8 cellular contexts compared by ENCODE assay signal in the genomic region with DNA sequence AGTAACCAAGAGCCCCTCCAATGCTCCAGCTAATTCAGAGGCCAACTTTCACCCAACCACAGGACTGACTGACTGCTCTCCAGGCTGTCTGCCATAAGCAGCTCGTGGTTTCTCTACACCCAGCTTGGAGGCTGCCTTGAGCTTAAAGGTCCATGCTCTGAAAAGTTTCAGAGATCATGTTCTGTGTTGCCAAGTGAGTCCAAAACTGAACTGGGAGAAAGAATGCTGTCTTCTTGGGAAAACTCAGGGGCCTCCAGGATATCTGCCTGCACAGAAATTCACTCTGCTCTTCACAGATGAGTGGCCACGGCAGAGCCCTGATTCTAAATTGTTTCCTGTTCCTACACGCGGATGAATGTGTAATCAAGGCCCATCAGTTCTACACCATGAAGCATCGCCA. TPM values are rescaled to one million over a fixed set of nuclear protein-coding genes. Genes with fewer than 3 reads are reported as not detected.
DNase-seq lines count a peak whose midpoint lies in the region; ATAC-seq lines count a peak whose summit lies in the region.

No MANE protein-coding gene starts in this region.

- no peaks in the 10 kb centered on the region for H3K27me3 Mint-ChIP-seq in central memory CD8-positive, alpha-beta T cell
- no peaks in the 10 kb centered on the region for H3K27me3 Mint-ChIP-seq in naive thymus-derived CD8-positive, alpha-beta T cell

- no peaks in the 10 kb centered on the region for H3K27me3 ChIP-seq in BLaER1 treated with 17β-estradiol and CSF1 and Interleukin-3, amounts not matched to agents 10 nM and 100 nM

- no peaks in the 10 kb centered on the region for H3K9me3 Mint-ChIP-seq in central memory CD8-positive, alpha-beta T cell
- no peaks in the 10 kb centered on the region for H3K9me3 Mint-ChIP-seq in naive thymus-derived CD8-positive, alpha-beta T cell

- peak overlapping the region; percentile 75 for H3K4me3 Mint-ChIP-seq in central memory CD8-positive, alpha-beta T cell
- H3K4me3 Mint-ChIP-seq in naive thymus-derived CD8-positive, alpha-beta T cell = peak overlapping the region; percentile 49 to 91 (median 88)

- H3K9me3 ChIP-seq in BLaER1 treated with 17β-estradiol and CSF1 and Interleukin-3, amounts not matched to agents 10 nM and 100 nM (replicated peaks in 1 of 11) = peaks cover 0 to 6% (median 0%) of the 10 kb centered on the region in 11 experiments; a peak in 1 of 22 replicates
- H3K9me3 ChIP-seq in KOPT-K1 (ENCODE audit: insufficient read depth, low read length, poor library complexity, severe bottlenecking) = no peaks in the 10 kb centered on the region

- peaks cover 82 to 100% (median 92%) of the 10 kb centered on the region in 10 experiments for H3K4me1 ChIP-seq in BLaER1 treated with 17β-estradiol and CSF1 and Interleukin-3, amounts not matched to agents 10 nM and 100 nM

- peak overlapping the region; percentile 8 to 93 (median 85) for H3K27ac ChIP-seq in BLaER1 treated with 17β-estradiol and CSF1 and Interleukin-3, amounts not matched to agents 10 nM and 100 nM
- peak overlapping the region; percentile 87 for H3K27ac ChIP-seq in KOPT-K1 (ENCODE audit: low read depth, low read length, poor library complexity, severe bottlenecking)

- H3K4me3 ChIP-seq in BLaER1 treated with 17β-estradiol and CSF1 and Interleukin-3, amounts not matched to agents 10 nM and 100 nM = peak overlapping the region in 7 of 10 experiments; percentile 0 to 14 (median 7); a peak in 6 of 20 replicates

- H4K20me1 ChIP-seq in BLaER1 treated with 17β-estradiol and CSF1 and Interleukin-3, amounts not matched to agents 10 nM and 100 nM = peaks cover 0 to 23% (median 0%) of the 10 kb centered on the region in 11 experiments; a peak in 6 of 22 replicates

- no peak for ATAC-seq in central memory CD8-positive, alpha-beta T cell (replicated peaks; ENCODE audit: extremely low read depth, poor library complexity, severe bottlenecking)
- ATAC-seq in naive thymus-derived CD8-positive, alpha-beta T cell = peak in 1 of 2 donors; percentile 20
- ATAC-seq in GM19328 (IDR thresholded peaks at IDR 0.05; ENCODE audit: unreplicated experiment) = no peak
- ATAC-seq in GM19351 (IDR thresholded peaks at IDR 0.05; ENCODE audit: unreplicated experiment) = no peak

- peaks cover 35% of the 10 kb centered on the region for H3K36me3 Mint-ChIP-seq in central memory CD8-positive, alpha-beta T cell (ENCODE audit: insufficient read depth)
- peaks cover 0 to 4% (median 3%) of the 10 kb centered on the region in 3 donors for H3K36me3 Mint-ChIP-seq in naive thymus-derived CD8-positive, alpha-beta T cell

- peak overlapping the region; percentile 72 to 96 (median 90) for H3K4me2 ChIP-seq in BLaER1 treated with 17β-estradiol and CSF1 and Interleukin-3, amounts not matched to agents 10 nM and 100 nM

- peak overlapping the region; percentile 36 to 79 (median 68); a peak in 21 of 22 replicates for H3K9ac ChIP-seq in BLaER1 treated with 17β-estradiol and CSF1 and Interleukin-3, amounts not matched to agents 10 nM and 100 nM

- peak overlapping the region; percentile 99 for H3K27ac Mint-ChIP-seq in central memory CD8-positive, alpha-beta T cell (ENCODE audit: low read depth)
- H3K27ac Mint-ChIP-seq in naive thymus-derived CD8-positive, alpha-beta T cell = peak overlapping the region; percentile 92 to 99 (median 98)

- H3K36me3 ChIP-seq in BLaER1 treated with 17β-estradiol and CSF1 and Interleukin-3, amounts not matched to agents 10 nM and 100 nM = peaks cover 0 to 23% (median 19%) of the 10 kb centered on the region in 11 experiments; a peak in 17 of 22 replicates
- peaks cover 4% of the 10 kb centered on the region; the same call in 1 of the 2 replicates for H3K36me3 ChIP-seq in KOPT-K1 (ENCODE audit: insufficient read depth, low read length)

- POLR2A ChIA-PET in naive thymus-derived CD8-positive, alpha-beta T cell (lab: Charles Lee) = interaction anchor here (0.8 to 8.7 kb wide), 10 partner anchors 10 to 486 kb away, joined by 3 to 160 read pairs (median 7); a partner anchor contains a TSS

- DNase-seq in central memory CD8-positive, alpha-beta T cell (ENCODE audit: low spot score in 2 of 2) = no peak
- DNase-seq in naive thymus-derived CD8-positive, alpha-beta T cell = no peak
- DNase-seq in activated CD4-positive, CD25-positive, alpha-beta regulatory T cell treated with anti-CD3 and anti-CD28 coated beads, Interleukin-2, amount 50 U/mL, for 72 hours = no peak
- no peak for DNase-seq in MV-4-11 (lab: John Stamatoyannopoulos, UW)

- peaks cover 74% of the 10 kb centered on the region for H3K4me1 Mint-ChIP-seq in central memory CD8-positive, alpha-beta T cell
- H3K4me1 Mint-ChIP-seq in naive thymus-derived CD8-positive, alpha-beta T cell = peaks cover 39 to 96% (median 84%) of the 10 kb centered on the region in 4 donors

RNA-seq across cellular contexts. Expression of a gene that starts 51.1 kb away (rescaled TPM):
- 10 to 100 TPM; 57.4 to 59.6 TPM for total RNA-seq in naive thymus-derived CD8-positive, alpha-beta T cell
- polyA plus RNA-seq in naive thymus-derived CD8-positive, alpha-beta T cell = 10 to 100 TPM; 38.6 to 54.9 (median 50.8) TPM
